Comparison of ENCODE assay signal across 8 cellular contexts in the genomic region with DNA sequence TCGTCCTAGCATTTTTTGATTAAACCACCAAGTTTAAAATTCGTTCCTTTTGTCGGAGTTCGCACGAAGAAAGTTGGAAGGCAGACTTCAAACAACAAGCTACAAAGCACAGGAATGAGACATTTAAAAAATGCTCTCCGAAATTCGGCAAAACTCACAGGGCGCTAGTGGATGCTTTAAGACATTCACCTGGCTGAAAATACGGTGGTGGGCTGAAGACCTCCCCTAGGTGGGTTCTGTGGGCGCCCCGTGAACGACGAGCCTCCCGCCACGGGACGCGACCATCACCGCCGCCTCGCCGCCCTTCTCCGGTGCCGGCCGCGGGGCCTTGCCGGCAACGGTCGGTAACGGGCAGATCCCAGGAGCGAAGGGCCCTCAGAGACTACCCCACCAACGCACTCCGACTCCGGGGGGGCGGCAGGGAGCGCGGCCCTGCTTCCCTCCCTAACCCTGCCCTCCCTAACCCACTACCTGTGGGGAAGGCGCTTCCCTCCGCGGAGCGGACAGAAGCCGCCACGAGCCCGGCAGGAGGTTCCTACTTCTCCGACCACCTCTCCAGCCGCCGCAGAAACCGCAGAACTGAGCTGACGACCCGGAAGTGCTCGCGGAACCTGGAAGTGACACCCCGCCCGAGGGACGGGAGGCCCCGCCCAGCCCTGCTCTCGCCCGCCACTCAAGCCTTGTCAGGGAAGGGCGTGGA. TPM values are rescaled to one million over a fixed set of nuclear protein-coding genes. Genes with fewer than 3 reads are reported as not detected.
DNase-seq lines count a peak whose midpoint lies in the region; ATAC-seq and TF ChIP-seq lines count a peak whose summit lies in the region.

A gene with protein sequence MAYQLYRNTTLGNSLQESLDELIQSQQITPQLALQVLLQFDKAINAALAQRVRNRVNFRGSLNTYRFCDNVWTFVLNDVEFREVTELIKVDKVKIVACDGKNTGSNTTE (minus strand): TSS at position 581 of the 700 bp plus-strand sequence. CDS start 5,238 bp downstream, outside the sequence.

- H3K27me3 ChIP-seq in BE2C (no peaks in the 10 kb centered on the region), kidney epithelial cell (ENCODE audit: control insufficient read depth, insufficient read depth, low read length) (no peaks in the 10 kb centered on the region)

- DNase-seq in BE2C (peak; percentile 96), NCI-H524 treated with DMSO at 0.1 percent for 48 hours (lab: John Stamatoyannopoulos, UW) (peak; percentile 84), choroid plexus epithelial cell (ENCODE audit: low read depth) (peak; percentile 96), kidney epithelial cell (ENCODE audit: low read depth) (peak; percentile 73)
- DNase-seq in activated CD4-positive, alpha-beta T cell treated with anti-CD3 and anti-CD28 coated beads for 4 hours = peak; percentile 88 to 89
- peak; percentile 97 for DNase-seq in stimulated activated CD4-positive, alpha-beta T cell treated with anti-CD3 and anti-CD28 coated beads, Interleukin-15, amount 100 ng/mL, for 24 hours

- H3K36me3 ChIP-seq in BE2C (peaks cover 24% of the 10 kb centered on the region), kidney epithelial cell (ENCODE audit: control insufficient read depth, insufficient read depth, low read length) (peaks cover 1% of the 10 kb centered on the region)

- TF ChIP-seq CTCF in BE2C (IDR thresholded peaks at IDR 0.05; ENCODE audit: low read depth, low read length) = no peak
- no peak for TF ChIP-seq CTCF in choroid plexus epithelial cell (conservative IDR thresholded peaks at IDR 0.05; ENCODE audit: low read depth, low read length)
- no peak for TF ChIP-seq CTCF in kidney epithelial cell (IDR thresholded peaks at IDR 0.05; ENCODE audit: insufficient read depth, low read length, poor library complexity, severe bottlenecking)

- H3K4me1 ChIP-seq in BE2C = no peaks in the 10 kb centered on the region

- ATAC-seq in GM19324 (IDR thresholded peaks at IDR 0.05; ENCODE audit: low FRiP score, unreplicated experiment) (peak; percentile 97), HG03460 (IDR thresholded peaks at IDR 0.05; ENCODE audit: unreplicated experiment) (peak; percentile 98)

- peak within 1 kb of the TSS; percentile 86 for H3K4me3 ChIP-seq in BE2C (ENCODE audit: low read depth, low read length)
- peak within 1 kb of the TSS; percentile 88 for H3K4me3 ChIP-seq in choroid plexus epithelial cell (ENCODE audit: low read depth, low read length)
- peak within 1 kb of the TSS; percentile 92 for H3K4me3 ChIP-seq in kidney epithelial cell (ENCODE audit: low read depth, low read length)

- no peaks in the 10 kb centered on the region for H3K9me3 ChIP-seq in BE2C

RNA-seq across cellular contexts. Expression of the gene that starts here (rescaled TPM):
- polyA plus RNA-seq in BE2C (2012; ENCODE audit: insufficient read depth, insufficient read length, low read depth) = 92.7 TPM
- total RNA-seq in kidney epithelial cell = 33.5 and 36.9 TPM in 2 replicates

Comparison
In these comparisons a context has a peak if more than half of its experiments do, and no peak if none do; other contexts are left out.
1. Peak in every context shown above with its lines: DNase-seq, ATAC-seq and H3K4me3 ChIP-seq.